18 cellular contexts compared by ENCODE assay signal in the genomic region with DNA sequence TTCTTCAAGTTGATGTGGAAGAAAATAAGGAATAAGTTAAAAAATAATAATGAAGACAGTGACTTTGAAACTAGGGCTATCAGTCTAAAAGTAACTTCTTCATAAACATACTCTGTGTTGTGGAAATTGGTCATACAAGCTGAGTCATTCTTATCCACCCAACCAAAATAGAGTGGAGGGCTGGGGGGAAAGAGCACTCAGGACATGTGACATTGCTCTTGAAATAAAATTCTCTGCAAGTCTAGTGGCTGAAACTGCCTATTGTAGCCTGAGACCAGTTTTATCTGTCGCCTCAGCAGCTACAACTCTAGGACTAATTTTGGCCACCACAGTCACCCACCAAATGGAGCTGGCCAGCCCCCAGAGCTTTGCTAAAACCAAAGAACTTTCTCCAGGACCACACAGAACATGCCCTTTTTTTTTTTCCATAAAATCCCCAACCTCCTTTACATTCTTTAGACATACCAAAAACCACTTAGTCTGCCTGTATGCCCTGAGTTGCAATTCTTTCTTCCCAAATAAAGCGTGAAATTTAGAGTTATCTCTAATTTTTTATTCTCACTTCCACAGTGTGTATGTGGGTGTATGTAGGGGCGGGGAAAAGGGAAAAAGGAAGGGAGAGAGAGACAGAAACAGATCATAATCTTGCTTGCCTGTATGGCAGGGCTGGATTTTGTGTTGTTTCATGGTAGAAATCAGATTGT. TPM values are rescaled to one million over a fixed set of nuclear protein-coding genes. Genes with fewer than 3 reads are reported as not detected.
DNase-seq lines count a peak whose midpoint lies in the region; FAIRE-seq and TF ChIP-seq lines count a peak whose summit lies in the region.
"Had no signal": no experiment of that assay in that cellular context is flagged by ENCODE, and none has a peak within 500 bp of the region (broad histone marks: within the 10 kb centered on the region; RNA-seq: fewer than 3 reads in every experiment).

No MANE protein-coding gene starts in this region.

- DNase-seq in H9 (no peak), H1 (ENCODE audit: low read depth in 1 of 2, low spot score in 2 of 2) (peak in 1 of 2 experiments; percentile 40), HEK293T (ENCODE audit: extremely low spot score) (no peak), testis (no peak), foreskin fibroblast (no peak), GM12892 (ENCODE audit: insufficient read length) (no peak)
- DNase-seq: activated CD4-positive, alpha-beta T cell treated with anti-CD3 and anti-CD28 coated beads, Interleukin-2, amount 50 U/mL, for 4 hours; activated T-cell treated with anti-CD3 and anti-CD28 coated beads, Interleukin-2, amount 50 U/mL, for 1 hour; dorsolateral prefrontal cortex; hippocampal formation; Karpas-422; left colon; NCI-H1436; NCI-H226; tibial artery had no signal

- intact Hi-C loops in testis (cut with DNase I; ENCODE audit: low total_unique reads): no loop called here

- no peak overlapping the region for H2BK15ac ChIP-seq in H9 (ENCODE audit: low read depth, low read length)
- H2BK15ac ChIP-seq in H1 (ENCODE audit: low read length): no peak overlapping the region

- H3K79me2 ChIP-seq in H9 (ENCODE audit: insufficient read depth, low read length) (no peaks in the 10 kb centered on the region), KMS-11 (ENCODE audit: insufficient read depth, low read depth) (no peaks in the 10 kb centered on the region), H1 (ENCODE audit: control insufficient read depth in 1 of 2, insufficient read depth in 2 of 2, low read length in 2 of 2) (no peaks in the 10 kb centered on the region)

- no peak for TF ChIP-seq RAD21 in H1 (IDR thresholded peaks at IDR 0.05 in 1 of 2, conservative IDR thresholded peaks at IDR 0.05 in 1 of 2; ENCODE audit: low read depth in 2 of 2, low read length in 2 of 2)

- H3K9me3 ChIP-seq in H9 (ENCODE audit: control insufficient read depth, low read depth, low read length) (no peaks in the 10 kb centered on the region), H1 (ENCODE audit: insufficient read depth in 2 of 2, low read depth in 1 of 2, low read length in 1 of 2) (no peaks in the 10 kb centered on the region), testis (no peaks in the 10 kb centered on the region)
- H3K9me3 ChIP-seq: tibial artery had no signal

- H2BK120ac ChIP-seq in H9 (ENCODE audit: low read depth, low read length, poor library complexity, severe bottlenecking): no peak overlapping the region
- no peak overlapping the region for H2BK120ac ChIP-seq in H1 (replicated peaks; ENCODE audit: low read depth, low read length)

- WGBS in H9 (ENCODE audit: extremely low coverage, insufficient read length, low lambda C conversion rate): no CpG with 5 or more reads among the region's 3 CpGs
- 66% methylated on average over 3 of the region's 3 CpGs; no CpG with 5 or more reads in 1 of the 2 experiments for WGBS in H1 (ENCODE audit: extremely low coverage in 1 of 2, insufficient coverage in 1 of 2, insufficient read length in 1 of 2, insufficient replicate concordance in 2 of 2, low coverage in 1 of 2, low lambda C conversion rate in 2 of 2, missing lambda C conversion rate in 1 of 2), 2 experiments
- 83 to 86% methylated on average over 3 of the region's 3 CpGs for whole genome bisulfite sequencing in testis, 2 donors

- H3K36me3 Mint-ChIP-seq in H9 (ENCODE audit: insufficient read depth in 1 of 3, low read depth in 3 of 3) (no peaks in the 10 kb centered on the region; a peak in 1 of 7 replicates), nephron (ENCODE audit: low read depth) (no peaks in the 10 kb centered on the region)
- H3K36me3 Mint-ChIP-seq: activated naive CD4-positive, alpha-beta T cell treated with anti-CD3 and anti-CD28 coated beads, Interleukin-2, amount 50 U/mL, for 72 hours had no signal

- H3K18ac ChIP-seq in H9 (ENCODE audit: insufficient read length, low read depth, low read length) (no peak overlapping the region), H1 (ENCODE audit: extremely low read depth, low read length) (0 out of 2 replicates have a peak overlapping the region, but pooled peaks have one; percentile 24)

- H4K20me1 ChIP-seq in H9 (ENCODE audit: control insufficient read depth, insufficient read depth, insufficient read length) (no peaks in the 10 kb centered on the region), KMS-11 (ENCODE audit: insufficient read depth) (no peaks in the 10 kb centered on the region), H1 (replicated peaks in 1 of 2; ENCODE audit: control insufficient read depth in 1 of 2, insufficient read depth in 2 of 2, low read length in 2 of 2) (no peaks in the 10 kb centered on the region)

- CTCF ChIA-PET in H1 (lab: Charles Lee; ENCODE audit: partially characterized antibody) (interaction anchor here (0.6 to 2.1 kb wide), 6 partner anchors 14 to 918 kb away, joined by 3 to 9 read pairs (median 3); no protein-coding TSS in a partner anchor), HEK293T (lab: Yijun Ruan, JAX) (interaction anchor here (0.5 to 0.9 kb wide), 5 partner anchors 14 to 951 kb away, joined by 3 to 4 read pairs (median 4); no protein-coding TSS in a partner anchor)

- H3K56ac ChIP-seq in H9 (ENCODE audit: insufficient read length, low read depth, low read length): no peak overlapping the region
- no peak overlapping the region for H3K56ac ChIP-seq in H1 (replicated peaks; ENCODE audit: insufficient read length, low read depth, low read length)

- POLR2A ChIA-PET in H1 (lab: Charles Lee; ENCODE audit: partially characterized antibody) (interaction anchor here (0.8 to 1.3 kb wide), 2 partner anchors 23 to 33 kb away, joined by 3 to 4 read pairs; a partner anchor contains a TSS), HEK293T (lab: Yijun Ruan, JAX) (interaction anchor here (0.9 kb wide), 1 partner anchor 386 kb away, joined by 3 read pairs; a partner anchor contains a TSS)

- H2AK5ac ChIP-seq in H9 (ENCODE audit: insufficient read length, low read length) (no peak overlapping the region), H1 (ENCODE audit: low read depth, low read length) (no peak overlapping the region)

- H3K4me1 ChIP-seq in H9 (ENCODE audit: insufficient read depth, low read length) (peaks cover 7% of the 10 kb centered on the region; the same call in 1 of the 2 replicates), KMS-11 (ENCODE audit: low read depth, poor library complexity, severe bottlenecking) (peaks cover 64% of the 10 kb centered on the region), H1 (replicated peaks in 1 of 4; ENCODE audit: control insufficient read depth in 3 of 4, insufficient read depth in 4 of 4, low read length in 3 of 4) (peaks cover 0 to 9% (median 6%) of the 10 kb centered on the region in 4 experiments; a peak in 5 of 7 replicates), testis (no peaks in the 10 kb centered on the region)

- no peak overlapping the region for H3K27ac ChIP-seq in H9 (ENCODE audit: insufficient read length, low read depth, low read length)
- peak overlapping the region; percentile 47; the same call in 1 of the 2 replicates for H3K27ac ChIP-seq in KMS-11
- peak overlapping the region; percentile 25; the same call in 1 of the 2 replicates for H3K27ac ChIP-seq in H1 (ENCODE audit: low read depth, low read length)
- no peak overlapping the region for H3K27ac ChIP-seq in testis
- H3K27ac ChIP-seq: dorsolateral prefrontal cortex, tibial artery had no signal

- H3K4me2 ChIP-seq in H9 (ENCODE audit: insufficient read depth, insufficient read length, low read length) (no peak overlapping the region), KMS-11 (peak overlapping the region; percentile 72), H1 (ENCODE audit: insufficient read depth in 1 of 2, low read depth in 2 of 2, low read length in 2 of 2) (peak overlapping the region in 1 of 2 experiments; percentile 34; a peak in 2 of 4 replicates)

- H3K27me3 Mint-ChIP-seq in H9 (ENCODE audit: low read depth) (no peaks in the 10 kb centered on the region; the same call in 1 of the 2 replicates), nephron (ENCODE audit: low read depth) (peaks cover 6% of the 10 kb centered on the region)

- no peak overlapping the region for H2BK12ac ChIP-seq in H9 (ENCODE audit: insufficient read length, low read depth, low read length)
- peak overlapping the region; percentile 64; the same call in 1 of the 2 replicates for H2BK12ac ChIP-seq in H1 (ENCODE audit: low read depth, low read length)

- FAIRE-seq in H1 (lab: Jason Lieb, UNC): no peak
- no peak for FAIRE-seq in GM12892 (lab: Jason Lieb, UNC)

- H3K79me1 ChIP-seq in H9 (ENCODE audit: insufficient read depth, low read depth, low read length, poor library complexity, severe bottlenecking) (no peaks in the 10 kb centered on the region), H1 (ENCODE audit: low read depth, low read length) (no peaks in the 10 kb centered on the region)

- H3K36me3 ChIP-seq in KMS-11 (ENCODE audit: insufficient read depth) (no peaks in the 10 kb centered on the region), H1 (ENCODE audit: control insufficient read depth in 2 of 4, insufficient read depth in 4 of 4, low read length in 3 of 4) (no peaks in the 10 kb centered on the region), testis (ENCODE audit: low read depth, missing control alignments) (no peaks in the 10 kb centered on the region)
- H3K36me3 ChIP-seq: tibial artery had no signal

- H2AFZ ChIP-seq in H9 (ENCODE audit: low read length) (no peak overlapping the region), KMS-11 (ENCODE audit: low read depth) (peak overlapping the region; percentile 38), H1 (ENCODE audit: low read length) (no peak overlapping the region)

- H4K5ac ChIP-seq in H9 (ENCODE audit: insufficient read length, low read depth, low read length) (no peak overlapping the region), H1 (ENCODE audit: insufficient read length, low read depth, low read length) (peak overlapping the region; percentile 9)

- no peak overlapping the region for H3K23ac ChIP-seq in H9 (ENCODE audit: insufficient read length, low read depth, low read length)
- H3K23ac ChIP-seq in H1 (ENCODE audit: insufficient read length): no peak overlapping the region

- TF ChIP-seq CTCF in H9 (conservative IDR thresholded peaks at IDR 0.05) (no peak), KMS-11 (conservative IDR thresholded peaks at IDR 0.05; ENCODE audit: low read depth, low read length) (no peak), H1 (IDR thresholded peaks at IDR 0.05; ENCODE audit: control extremely low read depth in 1 of 3, insufficient read depth in 1 of 3, low read depth in 1 of 3, low read length in 3 of 3) (no peak), nephron (IDR thresholded peaks at IDR 0.05; ENCODE audit: unreplicated experiment in 3 of 3) (no peak), testis (IDR thresholded peaks at IDR 0.05) (no peak), foreskin fibroblast (IDR thresholded peaks at IDR 0.05; ENCODE audit: low read depth, low read length) (no peak)

- H3T11ph ChIP-seq in H9 (ENCODE audit: low read length): no peak overlapping the region

- H4K91ac ChIP-seq in H9 (ENCODE audit: insufficient read length, low read depth, low read length): no peak overlapping the region
- no peak overlapping the region for H4K91ac ChIP-seq in H1 (replicated peaks; ENCODE audit: insufficient read length, low read length)

- H3K4ac ChIP-seq in H9 (ENCODE audit: low read depth, low read length): no peak overlapping the region
- H3K4ac ChIP-seq in H1 (replicated peaks; ENCODE audit: insufficient read length, low read depth, low read length): no peak overlapping the region

- H3K14ac ChIP-seq in H9 (ENCODE audit: insufficient read depth, low read length) (no peak overlapping the region), H1 (ENCODE audit: insufficient read length) (no peak overlapping the region)

- H2BK20ac ChIP-seq in H9 (ENCODE audit: low read depth, low read length, poor library complexity, severe bottlenecking): no peak overlapping the region
- 0 out of 2 replicates have a peak overlapping the region, but pooled peaks have one; percentile 56 for H2BK20ac ChIP-seq in H1 (ENCODE audit: low read length)

- H4K8ac ChIP-seq in H9 (replicated peaks; ENCODE audit: insufficient read length, low read depth, low read length): no peak overlapping the region
- H4K8ac ChIP-seq in H1 (ENCODE audit: extremely low read depth, insufficient read depth, low read length): no peak overlapping the region

- H3K4me3 ChIP-seq in KMS-11 (IDR thresholded peaks at IDR 0.05; ENCODE audit: insufficient read depth, low read depth, low read length) (no peak overlapping the region), H1 (ENCODE audit: extremely low read depth in 1 of 4, insufficient read depth in 2 of 4, low read depth in 3 of 4, low read length in 4 of 4) (no peak overlapping the region; a peak in 1 of 8 replicates), testis (no peak overlapping the region), foreskin fibroblast (ENCODE audit: low read depth in 1 of 2, low read length in 2 of 2) (no peak overlapping the region)
- H3K4me3 ChIP-seq: dorsolateral prefrontal cortex, tibial artery had no signal

- TF ChIP-seq EP300 in H1 (IDR thresholded peaks at IDR 0.05; ENCODE audit: borderline replicate concordance in 1 of 2, low read depth in 2 of 2, low read length in 2 of 2): no peak

- H2BK5ac ChIP-seq in H9 (ENCODE audit: insufficient read length, low read length) (no peak overlapping the region), H1 (ENCODE audit: low read depth, low read length) (no peak overlapping the region)

- H3K27ac Mint-ChIP-seq in H9: peak overlapping the region in 2 of 3 experiments; percentile 11 to 49; a peak in 3 of 7 replicates
- peak overlapping the region; percentile 14 to 65 (median 54) for H3K27ac Mint-ChIP-seq in nephron
- H3K27ac Mint-ChIP-seq: activated naive CD4-positive, alpha-beta T cell treated with anti-CD3 and anti-CD28 coated beads, Interleukin-2, amount 50 U/mL, for 72 hours had no signal

- H3K9me3 Mint-ChIP-seq in H9 (no peaks in the 10 kb centered on the region), nephron (peaks cover 1% of the 10 kb centered on the region)
- H3K9me3 Mint-ChIP-seq: activated naive CD4-positive, alpha-beta T cell treated with anti-CD3 and anti-CD28 coated beads, Interleukin-2, amount 50 U/mL, for 72 hours had no signal

- no peak overlapping the region for H3K4me3 Mint-ChIP-seq in H9
- H3K4me3 Mint-ChIP-seq in nephron: no peak overlapping the region

- H3K27me3 ChIP-seq in H9 (ENCODE audit: insufficient read depth, low read length): no peaks in the 10 kb centered on the region
- H3K27me3 ChIP-seq in KMS-11 (ENCODE audit: insufficient read depth, low read depth): no peaks in the 10 kb centered on the region
- H3K27me3 ChIP-seq in H1 (replicated peaks in 1 of 4; ENCODE audit: control insufficient read depth in 3 of 4, extremely low read depth in 1 of 4, insufficient read depth in 3 of 4, low read length in 3 of 4): no peaks in the 10 kb centered on the region
- no peaks in the 10 kb centered on the region for H3K27me3 ChIP-seq in testis
- H3K27me3 ChIP-seq: dorsolateral prefrontal cortex, tibial artery had no signal

- H3K4me1 Mint-ChIP-seq in H9 (peaks cover 33 to 38% of the 10 kb centered on the region in 2 experiments), nephron (peaks cover 33% of the 10 kb centered on the region)

- TF ChIP-seq POLR2A in H1 (IDR thresholded peaks at IDR 0.05; ENCODE audit: control extremely low read depth in 1 of 2, low read depth in 2 of 2, low read length in 2 of 2) (no peak), testis (IDR thresholded peaks at IDR 0.05) (no peak), GM12892 (IDR thresholded peaks at IDR 0.05; ENCODE audit: low read depth, low read length) (no peak)

- no peak overlapping the region for H3K9ac ChIP-seq in H9 (ENCODE audit: extremely low read depth, insufficient read length, low read length)
- peak overlapping the region; percentile 9; the same call in 1 of the 2 replicates for H3K9ac ChIP-seq in KMS-11
- H3K9ac ChIP-seq in H1 (replicated peaks in 1 of 4; ENCODE audit: extremely low read depth in 1 of 4, low read depth in 3 of 4, low read length in 3 of 4): no peak overlapping the region

- no peaks in the 10 kb centered on the region for H3K23me2 ChIP-seq in H9 (ENCODE audit: insufficient read length, low read depth, low read length, poor library complexity, severe bottlenecking)
- no peaks in the 10 kb centered on the region for H3K23me2 ChIP-seq in H1 (ENCODE audit: low read depth, low read length)

RNA-seq across cellular contexts. Expression of a gene that starts 23.0 kb away (rescaled TPM):
- total RNA-seq in H9 (2021) (54.4 and 55.9 TPM in 2 replicates), testis (100 to 1,000 TPM in 1 of 2 donors, 10 to 100 TPM in 1; 60.5 to 104 TPM)
- 42.0 TPM in 2 replicates for total RNA-seq in H1 (2021; fragmentation: NEBNext Ultra II Directional; extraction: Animal tissue kit (Norgen Biotek cat#: 25700))
- polyA plus RNA-seq in H1 (2011; rRNA removed) (41.3 and 47.5 TPM in 2 replicates), testis (ENCODE audit: insufficient read depth, low read depth, low replicate concordance) (58.7 TPM)
- polyA plus RNA-seq in H1 (2011; cell fraction: cytosol; rRNA removed): 50.1 TPM
- polyA plus RNA-seq in H1 (2011; cell fraction: nucleus; rRNA removed): 59.7 TPM
- polyA plus RNA-seq in H1 (2012, experiment 1 of 2): 49.1 to 53.2 TPM (median 52.4 TPM) in 4 replicates
- polyA plus RNA-seq in H1 (2012, experiment 2 of 2): 15.0 TPM
- 14.5 TPM for polyA plus RNA-seq in H1 (2013, experiment 1 of 2)
- 14.1 TPM for polyA plus RNA-seq in H1 (2013, experiment 2 of 2)
- 25.4 and 26.3 TPM in 2 replicates for polyA minus RNA-seq in H1 (2011; rRNA and poly(A)+ RNA removed)
- polyA minus RNA-seq in H1 (2011; cell fraction: cytosol; rRNA and poly(A)+ RNA removed): 19.2 TPM
- polyA minus RNA-seq in H1 (2011; cell fraction: nucleus; rRNA and poly(A)+ RNA removed): 21.9 TPM
- 32.2 TPM for polyA plus RNA-seq in GM12892 (2012; ENCODE audit: missing spikeins)

Comparison
In these comparisons a context has a peak if more than half of its experiments do, and no peak if none do; other contexts are left out.
1. H3K27ac ChIP-seq: peak in KMS-11 (single experiment) and H1 (single experiment); none in H9 (single experiment) and testis (0 of 2).